1 cellular context compared by ENCODE assay signal in genomic region chr7:47581442-47581820, GRCh38.
A peak's percentile ranks its signal among the peaks of the same experiment; 100 is the strongest.
TF ChIP-seq lines count a peak whose summit lies in the region.

No MANE protein-coding gene starts in this region.

TF ChIP-seq in WTC11, 78 proteins besides CTCF, POLR2A, EP300 and RAD21 (continued from another document):
- peak; percentile 44; the same call in 1 of the 2 replicates for TF ChIP-seq MAX (CRISPR knock-in tag; IDR thresholded peaks at IDR 0.05)
